9 cellular contexts compared by ENCODE assay signal in genomic region chr4:140099993-140100392, GRCh38. TPM values are rescaled to one million over a fixed set of nuclear protein-coding genes. Genes with fewer than 3 reads are reported as not detected.
DNase-seq lines count a peak whose midpoint lies in the region; ATAC-seq and TF ChIP-seq lines count a peak whose summit lies in the region.
"Had no signal": no experiment of that assay in that cellular context is flagged by ENCODE, and none has a peak within 500 bp of the region (broad histone marks: within the 10 kb centered on the region; RNA-seq: fewer than 3 reads in every experiment).

No MANE protein-coding gene starts in this region.

- H3K9me3 ChIP-seq in T-helper 17 cell (ENCODE audit: control insufficient read depth, low read length, poor library complexity, severe bottlenecking) (no peaks in the 10 kb centered on the region), left ventricle myocardium inferior (replicated peaks) (peaks cover 4% of the 10 kb centered on the region), testis (no peaks in the 10 kb centered on the region)

- H3K4me1 ChIP-seq in left ventricle myocardium inferior (peaks cover 53% of the 10 kb centered on the region), testis (peaks cover 36% of the 10 kb centered on the region)

- H3K4me1 Mint-ChIP-seq in activated T-cell treated with anti-CD3 and anti-CD28 coated beads, Interleukin-2, amount 50 U/mL, for 24 hours (ENCODE audit: low read depth), result peaks cover 85% of the 10 kb centered on the region
- H3K4me1 Mint-ChIP-seq in T-helper 17 cell, result peaks cover 32% of the 10 kb centered on the region

- intact Hi-C loops in left ventricle myocardium inferior (cut with micrococcal nuclease) (no loop called here), testis (cut with DNase I; ENCODE audit: low total_unique reads) (no loop called here)

- H3K27ac Mint-ChIP-seq in activated T-cell treated with anti-CD3 and anti-CD28 coated beads, Interleukin-2, amount 50 U/mL, for 24 hours, result peak overlapping the region; percentile 4
- H3K27ac Mint-ChIP-seq in T-helper 17 cell, result peak overlapping the region; percentile 32

- 41 to 48% methylated on average over 6 of the region's 6 CpGs for WGBS in testis, 2 donors

- H3K27me3 ChIP-seq in left ventricle myocardium inferior (ENCODE audit: low read depth), result no peaks in the 10 kb centered on the region
- H3K27me3 ChIP-seq in testis, result no peaks in the 10 kb centered on the region

- H3K4me3 Mint-ChIP-seq in activated T-cell treated with anti-CD3 and anti-CD28 coated beads, Interleukin-2, amount 50 U/mL, for 24 hours, result peak overlapping the region; percentile 27
- peak overlapping the region; percentile 50 for H3K4me3 Mint-ChIP-seq in T-helper 17 cell

- DNase-seq in activated T-cell treated with anti-CD3 and anti-CD28 coated beads, Interleukin-2, amount 50 U/mL, for 24 hours, result no peak
- no peak for DNase-seq in activated T-cell treated with anti-CD3 and anti-CD28 coated beads, Interleukin-2, amount 50 U/mL, for 48 hours
- DNase-seq in T-helper 17 cell (no peak), left ventricle myocardium inferior (peak; percentile 42), testis (peak; percentile 74), ureter (ENCODE audit: low spot score) (no peak)

- TF ChIP-seq CTCF in left ventricle myocardium inferior (IDR thresholded peaks at IDR 0.05; ENCODE audit: borderline replicate concordance), result no peak
- no peak for TF ChIP-seq CTCF in testis (IDR thresholded peaks at IDR 0.05)

- ATAC-seq in T-helper 17 cell, result no peak
- no peak for ATAC-seq in GM21515 (IDR thresholded peaks at IDR 0.05; ENCODE audit: unreplicated experiment)
- ATAC-seq in HG03460 (IDR thresholded peaks at IDR 0.05; ENCODE audit: unreplicated experiment), result no peak

- TF ChIP-seq POLR2A in testis (IDR thresholded peaks at IDR 0.05), result no peak

- peak overlapping the region; percentile 90 for H3K27ac ChIP-seq in left ventricle myocardium inferior (replicated peaks)
- H3K27ac ChIP-seq in testis, result peak overlapping the region in 1 of 2 donors; percentile 53
- H3K27ac ChIP-seq: C4-2B had no signal

- peaks cover 3% of the 10 kb centered on the region for H3K36me3 Mint-ChIP-seq in activated T-cell treated with anti-CD3 and anti-CD28 coated beads, Interleukin-2, amount 50 U/mL, for 24 hours (ENCODE audit: low read depth)
- H3K36me3 Mint-ChIP-seq in T-helper 17 cell (ENCODE audit: low read depth), result no peaks in the 10 kb centered on the region

- H3K4me3 ChIP-seq in left ventricle myocardium inferior, result no peak overlapping the region
- H3K4me3 ChIP-seq in testis, result no peak overlapping the region

- no peaks in the 10 kb centered on the region for H3K27me3 Mint-ChIP-seq in activated T-cell treated with anti-CD3 and anti-CD28 coated beads, Interleukin-2, amount 50 U/mL, for 24 hours
- no peaks in the 10 kb centered on the region for H3K27me3 Mint-ChIP-seq in T-helper 17 cell

- H3K36me3 ChIP-seq in left ventricle myocardium inferior (no peaks in the 10 kb centered on the region), testis (ENCODE audit: low read depth, missing control alignments) (no peaks in the 10 kb centered on the region)

- H3K9me3 Mint-ChIP-seq in activated T-cell treated with anti-CD3 and anti-CD28 coated beads, Interleukin-2, amount 50 U/mL, for 24 hours, result peaks cover 4% of the 10 kb centered on the region

RNA-seq across cellular contexts. Expression of gene MAML3, which starts 54.0 kb away (rescaled TPM):
- total RNA-seq in T-helper 17 cell (1 to 10 TPM; 1.1 to 4.2 TPM), left ventricle myocardium inferior (2.6 TPM), testis (10 to 100 TPM; 18.8 to 21.2 TPM), ureter (23.4 TPM)
- 7.6 TPM for polyA plus RNA-seq in testis (ENCODE audit: insufficient read depth, low read depth, low replicate concordance)

Comparison
In these comparisons a context has a peak if more than half of its experiments do, and no peak if none do; other contexts are left out.
1. DNase-seq: peak in left ventricle myocardium inferior (single experiment) and testis (single experiment); none in activated T-cell treated with anti-CD3 and anti-CD28 coated beads, Interleukin-2, amount 50 U/mL, for 24 hours (single experiment), activated T-cell treated with anti-CD3 and anti-CD28 coated beads, Interleukin-2, amount 50 U/mL, for 48 hours (0 of 2), T-helper 17 cell (0 of 3) and ureter (single experiment).